28 cellular contexts compared by ENCODE assay signal in genomic region chr2:129882476-129882875, GRCh38.
"Had no signal": no experiment of that assay in that cellular context is flagged by ENCODE, and none has a peak within 500 bp of the region (broad histone marks: within the 10 kb centered on the region; RNA-seq: fewer than 3 reads in every experiment).

No MANE protein-coding gene starts in this region.

- DNase-seq: activated CD4-positive, alpha-beta memory T cell treated with anti-CD3 and anti-CD28 coated beads for 36 hours; activated CD4-positive, alpha-beta T cell treated with anti-CD3 and anti-CD28 coated beads for 36 hours; activated CD4-positive, alpha-beta T cell treated with anti-CD3 and anti-CD28 coated beads, Interleukin-2, amount 10 ng/mL, durations not matched to agents 24 days and 14 days; activated CD4-positive, CD25-positive, alpha-beta regulatory T cell; activated CD4-positive, CD25-positive, alpha-beta regulatory T cell treated with anti-CD3 and anti-CD28 coated beads, Interleukin-2, amount 50 U/mL, for 72 hours; activated CD8-positive, alpha-beta memory T cell treated with anti-CD3 and anti-CD28 coated beads, Interleukin-2, amount 10 ng/mL, durations not matched to agents 7 days and 5 days; activated CD8-positive, alpha-beta memory T cell treated with anti-CD3 and anti-CD28 coated beads, Interleukin-2, amount 50 U/mL, for 4 hours; activated CD8-positive, alpha-beta T cell treated with anti-CD3 and anti-CD28 coated beads, Interleukin-2, amount 10 ng/mL, durations not matched to agents 7 days and 5 days; activated naive CD4-positive, alpha-beta T cell treated with anti-CD3 and anti-CD28 coated beads for 36 hours; activated naive CD8-positive, alpha-beta T cell treated with anti-CD3 and anti-CD28 coated beads for 36 hours; activated naive CD8-positive, alpha-beta T cell treated with anti-CD3 and anti-CD28 coated beads, Interleukin-2, amount 50 U/mL, for 24 hours; activated T-cell treated with anti-CD3 and anti-CD28 coated beads, Interleukin-2, amount 50 U/mL, for 1 hour; activated T-cell treated with anti-CD3 and anti-CD28 coated beads, Interleukin-2, amount 50 U/mL, for 48 hours; amygdala; aorta; body of pancreas; caudate nucleus; effector CD8-positive, alpha-beta T cell; foreskin keratinocyte; gastrocnemius medialis; glutamatergic neuron; T-helper 2 cell had no signal

- H3K4me1 ChIP-seq: adrenal gland, body of pancreas, foreskin keratinocyte had no signal

- H3K27ac ChIP-seq: adrenal gland, body of pancreas, foreskin keratinocyte, gastrocnemius medialis had no signal

- H3K4me1 Mint-ChIP-seq: activated CD4-positive, alpha-beta T cell treated with anti-CD3 and anti-CD28 coated beads, Interleukin-2, amount 10 ng/mL, durations not matched to agents 24 days and 14 days; activated CD8-positive, alpha-beta memory T cell treated with anti-CD3 and anti-CD28 coated beads, Interleukin-2, amount 10 ng/mL, durations not matched to agents 7 days and 5 days; activated naive CD8-positive, alpha-beta T cell treated with anti-CD3 and anti-CD28 coated beads for 36 hours had no signal

- H3K27me3 ChIP-seq: adrenal gland, body of pancreas, foreskin keratinocyte, gastrocnemius medialis had no signal

- H3K9me3 ChIP-seq: adrenal gland, body of pancreas, gastrocnemius medialis had no signal

- FAIRE-seq: colon had no signal

- H3K36me3 ChIP-seq: adrenal gland, gastrocnemius medialis had no signal

- H3K27ac Mint-ChIP-seq: activated CD4-positive, alpha-beta memory T cell treated with anti-CD3 and anti-CD28 coated beads for 36 hours; activated CD4-positive, alpha-beta T cell treated with anti-CD3 and anti-CD28 coated beads for 36 hours; activated CD4-positive, alpha-beta T cell treated with anti-CD3 and anti-CD28 coated beads, Interleukin-2, amount 10 ng/mL, durations not matched to agents 24 days and 14 days; activated CD8-positive, alpha-beta memory T cell treated with anti-CD3 and anti-CD28 coated beads, Interleukin-2, amount 10 ng/mL, durations not matched to agents 7 days and 5 days; activated CD8-positive, alpha-beta T cell treated with anti-CD3 and anti-CD28 coated beads, Interleukin-2, amount 10 ng/mL, durations not matched to agents 7 days and 5 days; activated naive CD4-positive, alpha-beta T cell treated with anti-CD3 and anti-CD28 coated beads for 36 hours; activated naive CD4-positive, alpha-beta T cell treated with anti-CD3 and anti-CD28 coated beads, Interleukin-2, amount 50 U/mL, for 24 hours; activated naive CD8-positive, alpha-beta T cell treated with anti-CD3 and anti-CD28 coated beads for 36 hours; activated naive CD8-positive, alpha-beta T cell treated with anti-CD3 and anti-CD28 coated beads, Interleukin-2, amount 50 U/mL, for 24 hours; activated T-helper 1 cell treated with anti-CD3 and anti-CD28 coated beads, Interleukin-12 subunit alpha, Interleukin-12 subunit beta, Interleukin-2, Interleukin-4 antibody, amounts not matched to agents 30 ng/mL and 10 ng/mL and 1 ng/mL, durations not matched to agents 14 hours and 24 hours and 36 hours; activated T-helper 2 cell treated with anti-CD3 and anti-CD28 coated beads, Interferon-gamma antibody, Interleukin-2, Interleukin-4, amounts not matched to agents 10 μg/mL and 5 μg/mL and 100 μg/mL, durations not matched to agents 14 hours and 24 hours and 36 hours had no signal

- H3K4me3 ChIP-seq: adrenal gland, body of pancreas, gastrocnemius medialis had no signal

- H3K27me3 Mint-ChIP-seq: activated CD4-positive, alpha-beta memory T cell treated with anti-CD3 and anti-CD28 coated beads for 36 hours; activated CD4-positive, alpha-beta T cell treated with anti-CD3 and anti-CD28 coated beads for 36 hours; activated naive CD8-positive, alpha-beta T cell treated with anti-CD3 and anti-CD28 coated beads for 36 hours; activated naive CD8-positive, alpha-beta T cell treated with anti-CD3 and anti-CD28 coated beads, Interleukin-2, amount 50 U/mL, for 24 hours had no signal

- H3K4me3 Mint-ChIP-seq: activated CD4-positive, alpha-beta memory T cell treated with anti-CD3 and anti-CD28 coated beads for 36 hours; activated CD4-positive, alpha-beta T cell treated with anti-CD3 and anti-CD28 coated beads for 36 hours; activated CD4-positive, alpha-beta T cell treated with anti-CD3 and anti-CD28 coated beads, Interleukin-2, amount 10 ng/mL, durations not matched to agents 24 days and 14 days; activated CD8-positive, alpha-beta memory T cell treated with anti-CD3 and anti-CD28 coated beads, Interleukin-2, amount 10 ng/mL, durations not matched to agents 7 days and 5 days; activated CD8-positive, alpha-beta T cell treated with anti-CD3 and anti-CD28 coated beads, Interleukin-2, amount 10 ng/mL, durations not matched to agents 7 days and 5 days; activated naive CD4-positive, alpha-beta T cell treated with anti-CD3 and anti-CD28 coated beads for 36 hours; activated naive CD4-positive, alpha-beta T cell treated with anti-CD3 and anti-CD28 coated beads, Interleukin-2, amount 50 U/mL, for 24 hours; activated naive CD8-positive, alpha-beta T cell treated with anti-CD3 and anti-CD28 coated beads for 36 hours; activated naive CD8-positive, alpha-beta T cell treated with anti-CD3 and anti-CD28 coated beads, Interleukin-2, amount 50 U/mL, for 24 hours; activated T-helper 1 cell treated with anti-CD3 and anti-CD28 coated beads, Interleukin-12 subunit alpha, Interleukin-12 subunit beta, Interleukin-2, Interleukin-4 antibody, amounts not matched to agents 30 ng/mL and 10 ng/mL and 1 ng/mL, durations not matched to agents 14 hours and 24 hours and 36 hours had no signal

- H3K9me3 Mint-ChIP-seq: activated CD4-positive, alpha-beta memory T cell treated with anti-CD3 and anti-CD28 coated beads for 36 hours; activated CD4-positive, alpha-beta T cell treated with anti-CD3 and anti-CD28 coated beads, Interleukin-2, amount 10 ng/mL, durations not matched to agents 24 days and 14 days; activated naive CD4-positive, alpha-beta T cell treated with anti-CD3 and anti-CD28 coated beads for 36 hours; activated naive CD4-positive, alpha-beta T cell treated with anti-CD3 and anti-CD28 coated beads, Interleukin-2, amount 50 U/mL, for 24 hours; activated naive CD8-positive, alpha-beta T cell treated with anti-CD3 and anti-CD28 coated beads for 36 hours; activated naive CD8-positive, alpha-beta T cell treated with anti-CD3 and anti-CD28 coated beads, Interleukin-2, amount 50 U/mL, for 24 hours; activated T-helper 1 cell treated with anti-CD3 and anti-CD28 coated beads, Interleukin-12 subunit alpha, Interleukin-12 subunit beta, Interleukin-2, Interleukin-4 antibody, amounts not matched to agents 30 ng/mL and 10 ng/mL and 1 ng/mL, durations not matched to agents 14 hours and 24 hours and 36 hours; activated T-helper 2 cell treated with anti-CD3 and anti-CD28 coated beads, Interferon-gamma antibody, Interleukin-2, Interleukin-4, amounts not matched to agents 10 μg/mL and 5 μg/mL and 100 μg/mL, durations not matched to agents 14 hours and 24 hours and 36 hours had no signal

- H3K36me3 Mint-ChIP-seq: activated CD4-positive, alpha-beta memory T cell treated with anti-CD3 and anti-CD28 coated beads for 36 hours; activated CD8-positive, alpha-beta memory T cell treated with anti-CD3 and anti-CD28 coated beads, Interleukin-2, amount 10 ng/mL, durations not matched to agents 7 days and 5 days; activated naive CD4-positive, alpha-beta T cell treated with anti-CD3 and anti-CD28 coated beads, Interleukin-2, amount 50 U/mL, for 24 hours; activated naive CD8-positive, alpha-beta T cell treated with anti-CD3 and anti-CD28 coated beads for 36 hours had no signal

- ATAC-seq: activated CD4-positive, alpha-beta T cell treated with anti-CD3 and anti-CD28 coated beads for 36 hours; activated CD8-positive, alpha-beta memory T cell treated with anti-CD3 and anti-CD28 coated beads, Interleukin-2, amount 10 ng/mL, durations not matched to agents 7 days and 5 days; activated CD8-positive, alpha-beta T cell treated with anti-CD3 and anti-CD28 coated beads, Interleukin-2, amount 10 ng/mL, durations not matched to agents 7 days and 5 days; activated naive CD8-positive, alpha-beta T cell treated with anti-CD3 and anti-CD28 coated beads, Interleukin-2, amount 50 U/mL, for 24 hours; body of pancreas; esophagus mucosa; foreskin keratinocyte; gastrocnemius medialis had no signal
